26 cellular contexts compared by ENCODE assay signal in the genomic region with DNA sequence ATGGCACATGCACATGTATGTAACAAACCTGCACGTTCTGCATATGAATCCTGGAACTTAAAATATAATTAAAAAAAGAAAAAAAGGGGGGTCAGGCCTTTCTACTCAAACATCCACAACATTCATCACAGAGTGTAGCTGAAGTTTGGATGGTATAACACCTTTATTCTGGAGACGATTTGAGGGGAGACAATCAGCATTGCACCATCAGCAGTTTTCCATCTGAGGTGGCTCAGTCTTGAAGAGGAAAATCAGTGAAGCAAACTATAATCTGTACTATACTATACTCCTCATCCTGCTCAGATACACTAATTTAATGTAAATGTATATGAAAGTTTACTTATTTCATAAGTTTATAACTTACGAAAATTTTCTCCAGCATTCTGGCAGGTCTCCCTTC.
"Had no signal": no experiment of that assay in that cellular context is flagged by ENCODE, and none has a peak within 500 bp of the region (broad histone marks: within the 10 kb centered on the region; RNA-seq: fewer than 3 reads in every experiment).

No MANE protein-coding gene starts in this region.

- H3K27ac ChIP-seq: stomach, suprapubic skin, testis, thoracic aorta, thyroid gland, tibial artery, tibial nerve, transverse colon, upper lobe of left lung, upper lobe of right lung, uterus, vagina had no signal

- ATAC-seq: stimulated activated effector memory CD8-positive, alpha-beta T cell treated with anti-CD3 and anti-CD28 coated beads, Interleukin-12 subunit alpha, Interleukin-12 subunit beta, amount 100 ng/mL, for 72 hours; stimulated activated memory B cell treated with anti-CD40 and anti-IgM and Interleukin-4, amounts not matched to agents 10 μg/mL and 1 μg/mL and 100 μg/mL, for 72 hours; stimulated activated naive B cell treated with anti-CD40 and anti-IgM and Interleukin-4, amounts not matched to agents 10 μg/mL and 1 μg/mL and 100 μg/mL, for 72 hours; stimulated activated naive CD8-positive, alpha-beta T cell treated with anti-CD3 and anti-CD28 coated beads, Interleukin-15, amount 100 ng/mL, for 72 hours; stimulated activated naive CD8-positive, alpha-beta T cell treated with anti-CD3 and anti-CD28 coated beads, Interleukin-15, Interleukin-2, amounts not matched to agents 100 U/mL and 50 U/mL, for 24 hours; upper lobe of right lung had no signal

- H3K27me3 ChIP-seq: stomach, suprapubic skin, testis, thyroid gland, tibial artery, tibial nerve, transverse colon, upper lobe of left lung, upper lobe of right lung, uterus, vagina had no signal

- H3K4me3 ChIP-seq: stomach, suprapubic skin, testis, thoracic aorta, thyroid gland, tibial artery, tibial nerve, transverse colon, upper lobe of left lung, upper lobe of right lung, uterus, vagina had no signal

- H3K36me3 ChIP-seq: stomach, suprapubic skin, thoracic aorta, thyroid gland, tibial artery, tibial nerve, transverse colon, upper lobe of left lung, upper lobe of right lung, uterus, vagina had no signal

- H3K4me1 ChIP-seq: stomach, suprapubic skin, testis, thyroid gland, tibial artery, tibial nerve, transverse colon, upper lobe of left lung, upper lobe of right lung, uterus, vagina had no signal

- H3K9me3 ChIP-seq: suprapubic skin, testis, thoracic aorta, thyroid gland, tibial artery, tibial nerve, transverse colon, upper lobe of left lung, upper lobe of right lung, uterus, vagina had no signal

- DNase-seq: stimulated activated CD4-positive, alpha-beta T cell treated with anti-CD3 and anti-CD28 coated beads, Interleukin-2, amount 100 ng/mL, for 48 hours; stimulated activated CD4-positive, alpha-beta T cell treated with anti-CD3 and anti-CD28 coated beads, Interleukin-4, amount 100 ng/mL, for 1 hour; stimulated activated CD4-positive, alpha-beta T cell treated with anti-CD3 and anti-CD28 coated beads, Interleukin-4, amount 100 ng/mL, for 24 hours; stimulated activated CD4-positive, alpha-beta T cell treated with anti-CD3 and anti-CD28 coated beads, Interleukin-4, amount 100 ng/mL, for 4 hours; stimulated activated CD8-positive, alpha-beta memory T cell treated with anti-CD3 and anti-CD28 coated beads, Interleukin-4, amount 100 ng/mL, for 48 hours; stimulated activated naive B cell treated with anti-CD40 and anti-IgM and Interleukin-4, amounts not matched to agents 10 μg/mL and 1 μg/mL and 100 μg/mL, for 72 hours; stimulated activated naive CD4-positive, alpha-beta T cell; stimulated activated naive CD4-positive, alpha-beta T cell treated with Interleukin-2 at 50 U/mL for 16 hours; stimulated activated naive CD8-positive, alpha-beta T cell treated with anti-CD3 and anti-CD28 coated beads, Interleukin-15, amount 100 ng/mL, for 72 hours; stimulated activated naive CD8-positive, alpha-beta T cell treated with anti-CD3 and anti-CD28 coated beads, Interleukin-15, Interleukin-2, amounts not matched to agents 100 U/mL and 50 U/mL, for 24 hours; stomach; substantia nigra; testis; thyroid gland; tibial artery; transverse colon; trophoblast cell; upper lobe of right lung; uterus had no signal
